In the genomic region with DNA sequence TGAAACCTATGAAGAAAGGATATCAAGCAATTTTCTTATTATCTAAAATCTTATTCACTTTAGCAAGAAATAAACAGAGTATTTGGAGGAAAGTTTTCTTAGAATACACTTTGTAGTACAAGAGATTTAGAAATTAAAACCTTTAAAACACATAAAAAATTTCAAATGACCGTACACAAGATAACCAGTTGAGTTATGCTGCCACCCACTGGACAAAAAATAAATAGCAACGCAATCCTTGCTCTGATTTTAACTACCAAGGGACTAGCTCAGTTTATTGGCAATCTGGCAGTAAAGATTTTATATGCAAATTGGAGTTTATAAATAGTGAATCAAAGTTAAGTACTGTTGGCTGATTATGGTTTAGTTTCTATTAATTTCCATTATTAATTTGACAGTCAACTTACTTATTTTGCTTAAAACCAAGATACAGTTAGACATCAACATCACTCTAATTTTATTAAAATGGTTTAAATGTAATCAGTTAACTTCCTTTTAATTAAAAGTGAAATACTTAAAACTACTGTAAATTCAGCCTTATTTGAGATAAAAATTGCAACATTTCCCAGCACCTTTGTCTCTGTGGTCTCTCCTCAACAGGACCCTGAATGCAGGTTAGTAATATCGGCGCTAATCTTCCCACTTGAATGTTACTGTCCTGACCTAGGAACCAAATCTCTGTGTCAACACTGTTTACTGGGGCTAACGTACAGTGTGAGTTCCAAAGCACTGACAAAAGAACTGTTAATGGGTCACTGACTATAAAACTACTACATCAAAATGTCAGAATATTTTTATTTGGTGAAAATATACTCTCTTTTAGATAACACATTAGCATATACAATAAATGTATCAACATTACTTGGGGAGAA, we compare ENCODE assay signal across 8 cellular contexts. TPM values are rescaled to one million over a fixed set of nuclear protein-coding genes. Genes with fewer than 3 reads are reported as not detected.
DNase-seq lines count a peak whose midpoint lies in the region; ATAC-seq and TF ChIP-seq lines count a peak whose summit lies in the region.

No MANE protein-coding gene starts in this region.

- ATAC-seq in activated CD4-positive, CD25-positive, alpha-beta regulatory T cell treated with anti-CD3 and anti-CD28 coated beads, Interleukin-2, amount 50 U/mL, for 24 hours, result no peak
- peak; percentile 68 to 81 (median 74) for ATAC-seq in right lobe of liver

- WGBS in right lobe of liver (ENCODE audit: insufficient coverage, low coverage, low lambda C conversion rate, missing lambda C conversion rate), result 31% methylated on average over 5 of the region's 5 CpGs

- intact Hi-C loops in right lobe of liver (cut with DNase I), result no loop called here

- no peak for TF ChIP-seq POLR2A in right lobe of liver (IDR thresholded peaks at IDR 0.05)

- peak; percentile 15 to 28 (median 26) for DNase-seq in activated CD4-positive, CD25-positive, alpha-beta regulatory T cell (lab: John Stamatoyannopoulos, UW)
- DNase-seq in KG1 (lab: John Stamatoyannopoulos, UW) (peak; percentile 17), T-helper 9 cell (peak; percentile 50), right lobe of liver (no peak), GDM1 (lab: John Stamatoyannopoulos, UW) (no peak)
- DNase-seq in central memory CD4-positive, alpha-beta T cell, result peak; percentile 56
- DNase-seq in stimulated activated CD8-positive, alpha-beta memory T cell treated with anti-CD3 and anti-CD28 coated beads, Interleukin-7, amount 100 ng/mL, for 24 hours (ENCODE audit: low read depth), result peak; percentile 25

- H3K4me1 ChIP-seq in right lobe of liver, result no peaks in the 10 kb centered on the region

- H3K36me3 ChIP-seq in right lobe of liver, result no peaks in the 10 kb centered on the region

- no peaks in the 10 kb centered on the region for H3K27me3 ChIP-seq in right lobe of liver

- H3K4me3 ChIP-seq in right lobe of liver, result no peak overlapping the region

- TF ChIP-seq CTCF in right lobe of liver (IDR thresholded peaks at IDR 0.05), result peak; percentile 80 to 88 (median 85)

- no peak overlapping the region for H3K27ac ChIP-seq in right lobe of liver

- no peaks in the 10 kb centered on the region for H3K9me3 ChIP-seq in right lobe of liver

RNA-seq across cellular contexts. Expression of gene CACUL1, which starts 33.5 kb away (rescaled TPM):
- total RNA-seq in right lobe of liver, result 10 to 100 TPM; 15.5 to 26.4 (median 17.8) TPM

Comparison
In these comparisons a context has a peak if more than half of its experiments do, and no peak if none do; other contexts are left out.
1. DNase-seq: peak in activated CD4-positive, CD25-positive, alpha-beta regulatory T cell (4 of 4), KG1 (single experiment), T-helper 9 cell (single experiment), central memory CD4-positive, alpha-beta T cell (single experiment) and stimulated activated CD8-positive, alpha-beta memory T cell treated with anti-CD3 and anti-CD28 coated beads, Interleukin-7, amount 100 ng/mL, for 24 hours (single experiment); none in right lobe of liver (0 of 3) and GDM1 (single experiment).
2. ATAC-seq: peak in right lobe of liver (4 of 4); none in activated CD4-positive, CD25-positive, alpha-beta regulatory T cell treated with anti-CD3 and anti-CD28 coated beads, Interleukin-2, amount 50 U/mL, for 24 hours (0 of 2).